27 cellular contexts compared by ENCODE assay signal in genomic region chr1:93235261-93235660, GRCh38.
"Had no signal": no experiment of that assay in that cellular context is flagged by ENCODE, and none has a peak within 500 bp of the region (broad histone marks: within the 10 kb centered on the region; RNA-seq: fewer than 3 reads in every experiment).

No MANE protein-coding gene starts in this region.

- H3K4me3 ChIP-seq: cardiac muscle cell, K562, Peyer's patch, SJSA1 had no signal

- ATAC-seq: activated CD8-positive, alpha-beta T cell treated with anti-CD3 and anti-CD28 coated beads, Interleukin-2, amount 10 ng/mL, durations not matched to agents 7 days and 5 days; activated naive CD4-positive, alpha-beta T cell treated with anti-CD3 and anti-CD28 coated beads, Interleukin-2, amount 50 U/mL, for 72 hours; K562; PC-3 had no signal

- H3K4me3 Mint-ChIP-seq: activated CD4-positive, alpha-beta T cell treated with anti-CD3 and anti-CD28 coated beads, Interleukin-2, amount 10 ng/mL, durations not matched to agents 7 days and 5 days; activated CD8-positive, alpha-beta T cell treated with anti-CD3 and anti-CD28 coated beads, Interleukin-2, amount 10 ng/mL, durations not matched to agents 7 days and 5 days; activated T-cell treated with anti-CD3 and anti-CD28 coated beads, Interleukin-2, amount 50 U/mL, for 24 hours; brain; central memory CD8-positive, alpha-beta T cell; T-helper 1 cell treated with Interleukin-12 subunit alpha and Interleukin-12 subunit beta and Interleukin-4 antibody, amounts not matched to agents 30 μg/mL and 1 μg/mL, for 36 hours; T-helper 2 cell treated with Interferon-gamma antibody and Interleukin-4, amounts not matched to agents 5 μg/mL and 100 μg/mL, for 36 hours had no signal

- H3K27ac Mint-ChIP-seq: activated CD4-positive, alpha-beta T cell treated with anti-CD3 and anti-CD28 coated beads, Interleukin-2, amount 10 ng/mL, durations not matched to agents 7 days and 5 days; activated CD8-positive, alpha-beta T cell treated with anti-CD3 and anti-CD28 coated beads, Interleukin-2, amount 10 ng/mL, durations not matched to agents 7 days and 5 days; activated naive CD4-positive, alpha-beta T cell treated with anti-CD3 and anti-CD28 coated beads, Interleukin-2, amount 50 U/mL, for 72 hours; activated T-cell treated with anti-CD3 and anti-CD28 coated beads, Interleukin-2, amount 50 U/mL, for 24 hours; activated T-helper 2 cell treated with anti-CD3 and anti-CD28 coated beads, Interferon-gamma antibody, Interleukin-2, Interleukin-4, amounts not matched to agents 10 μg/mL and 5 μg/mL and 100 μg/mL, durations not matched to agents 14 hours and 24 hours and 36 hours; brain; T-helper 1 cell treated with Interleukin-12 subunit alpha and Interleukin-12 subunit beta and Interleukin-4 antibody, amounts not matched to agents 30 μg/mL and 1 μg/mL, for 36 hours; T-helper 2 cell treated with Interferon-gamma antibody and Interleukin-4, amounts not matched to agents 5 μg/mL and 100 μg/mL, for 36 hours had no signal

- H3K27me3 Mint-ChIP-seq: activated CD4-positive, alpha-beta T cell treated with anti-CD3 and anti-CD28 coated beads, Interleukin-2, amount 10 ng/mL, durations not matched to agents 7 days and 5 days; activated T-cell treated with anti-CD3 and anti-CD28 coated beads, Interleukin-2, amount 50 U/mL, for 24 hours; brain; central memory CD8-positive, alpha-beta T cell had no signal

- DNase-seq: activated CD4-positive, alpha-beta T cell treated with anti-CD3 and anti-CD28 coated beads, Interleukin-2, amount 10 ng/mL, durations not matched to agents 7 days and 5 days; activated CD4-positive, alpha-beta T cell treated with anti-CD3 and anti-CD28 coated beads, Interleukin-2, amount 50 U/mL, for 48 hours; activated CD8-positive, alpha-beta T cell treated with anti-CD3 and anti-CD28 coated beads, Interleukin-2, amount 10 ng/mL, durations not matched to agents 7 days and 5 days; activated gamma-delta T cell; activated naive CD4-positive, alpha-beta T cell treated with Interleukin-2 at 50 U/mL for 16 hours; activated T-cell treated with anti-CD3 and anti-CD28 coated beads, Interleukin-2, amount 50 U/mL, for 24 hours; anterior cingulate cortex; NCI-H1105 treated with DMSO at 0.1 percent for 48 hours; NCI-H1436 treated with DMSO at 0.1 percent for 48 hours; NCI-H1694 treated with DMSO at 0.1 percent for 48 hours; NCI-H2029; NCI-H345; NCI-H524 treated with DMSO at 0.1 percent for 48 hours; PC-3; Peyer's patch; RPMI8226; SHP77 treated with DMSO at 0.1 percent for 48 hours; SK-N-SH had no signal

- H3K9me3 Mint-ChIP-seq: activated naive CD4-positive, alpha-beta T cell treated with anti-CD3 and anti-CD28 coated beads, Interleukin-2, amount 50 U/mL, for 72 hours; activated T-cell treated with anti-CD3 and anti-CD28 coated beads, Interleukin-2, amount 50 U/mL, for 24 hours; activated T-helper 2 cell treated with anti-CD3 and anti-CD28 coated beads, Interferon-gamma antibody, Interleukin-2, Interleukin-4, amounts not matched to agents 10 μg/mL and 5 μg/mL and 100 μg/mL, durations not matched to agents 14 hours and 24 hours and 36 hours; brain; central memory CD8-positive, alpha-beta T cell; T-helper 2 cell treated with Interferon-gamma antibody and Interleukin-4, amounts not matched to agents 5 μg/mL and 100 μg/mL, for 36 hours had no signal

- H3K4me1 Mint-ChIP-seq: activated CD4-positive, alpha-beta T cell treated with anti-CD3 and anti-CD28 coated beads, Interleukin-2, amount 10 ng/mL, durations not matched to agents 7 days and 5 days; central memory CD8-positive, alpha-beta T cell had no signal
